Comparison of ENCODE assay signal across 24 cellular contexts in genomic region chr5:73822276-73822988, GRCh38.
A peak's percentile ranks its signal among the peaks of the same experiment; 100 is the strongest.
DNase-seq lines count a peak whose midpoint lies in the region; ATAC-seq and TF ChIP-seq lines count a peak whose summit lies in the region.
"Had no signal": no experiment of that assay in that cellular context is flagged by ENCODE, and none has a peak within 500 bp of the region (broad histone marks: within the 10 kb centered on the region; RNA-seq: fewer than 3 reads in every experiment).

No MANE protein-coding gene starts in this region.

- H3K27ac Mint-ChIP-seq in osteocyte (ENCODE audit: unreplicated experiment) = peak overlapping the region; percentile 6

- H3K4me3 ChIP-seq in ACC112 (ENCODE audit: low read depth, low read length) (no peak overlapping the region), Peyer's patch (no peak overlapping the region)
- H3K4me3 ChIP-seq: BLaER1 treated with 17β-estradiol and CSF1 and Interleukin-3, amounts not matched to agents 10 nM and 100 nM; dorsolateral prefrontal cortex; mucosa of descending colon had no signal

- peak overlapping the region; percentile 26; the same call in 1 of the 2 replicates for H3K27ac ChIP-seq in ACC112 (ENCODE audit: low read depth, low read length)
- peak overlapping the region; percentile 8 for H3K27ac ChIP-seq in epithelial cell of prostate
- H3K27ac ChIP-seq in Peyer's patch = no peak overlapping the region
- H3K27ac ChIP-seq: BLaER1 treated with 17β-estradiol and CSF1 and Interleukin-3, amounts not matched to agents 10 nM and 100 nM; dorsolateral prefrontal cortex; foreskin keratinocyte had no signal

- no peaks in the 10 kb centered on the region for H3K9me3 ChIP-seq in Peyer's patch
- H3K9me3 ChIP-seq: mucosa of descending colon had no signal

- no peaks in the 10 kb centered on the region for H3K79me2 ChIP-seq in ACC112 (ENCODE audit: control insufficient read depth, insufficient read depth, low read length, unreplicated experiment)

- TF ChIP-seq CTCF in osteocyte (IDR thresholded peaks at IDR 0.05) (no peak), Peyer's patch (IDR thresholded peaks at IDR 0.05) (no peak)

- peaks cover 24% of the 10 kb centered on the region for H3K4me1 Mint-ChIP-seq in osteocyte (ENCODE audit: unreplicated experiment)
- H3K4me1 Mint-ChIP-seq: central memory CD8-positive, alpha-beta T cell; neural crest cell had no signal

- no peaks in the 10 kb centered on the region for H3K9me3 Mint-ChIP-seq in osteocyte (ENCODE audit: unreplicated experiment)
- H3K9me3 Mint-ChIP-seq: central memory CD8-positive, alpha-beta T cell had no signal

- H3K36me3 ChIP-seq in ACC112 (ENCODE audit: insufficient read depth, low read length) (no peaks in the 10 kb centered on the region; the same call in 1 of the 2 replicates), Peyer's patch (no peaks in the 10 kb centered on the region)
- H3K36me3 ChIP-seq: BLaER1 treated with 17β-estradiol and CSF1 and Interleukin-3, amounts not matched to agents 10 nM and 100 nM had no signal

- no peak for TF ChIP-seq POLR2A in Peyer's patch (IDR thresholded peaks at IDR 0.05)

- H3K27me3 Mint-ChIP-seq in osteocyte (ENCODE audit: unreplicated experiment) = no peaks in the 10 kb centered on the region

- H3K27me3 ChIP-seq in ACC112 (ENCODE audit: insufficient read depth, low read length) (no peaks in the 10 kb centered on the region), Peyer's patch (no peaks in the 10 kb centered on the region)
- H3K27me3 ChIP-seq: BLaER1 treated with 17β-estradiol and CSF1 and Interleukin-3, amounts not matched to agents 10 nM and 100 nM; dorsolateral prefrontal cortex; foreskin keratinocyte had no signal

- intact Hi-C loops in Right ventricle myocardium superior (cut with DNase I) = no loop called here

- peak; percentile 20 for DNase-seq in NCI-H226
- no peak for DNase-seq in epithelial cell of prostate (ENCODE audit: low read depth, low spot score)
- no peak for DNase-seq in osteocyte (ENCODE audit: extremely low spot score, unreplicated experiment)
- no peak for DNase-seq in Right ventricle myocardium superior
- DNase-seq in HuH-7 (ENCODE audit: low spot score) = no peak
- no peak for DNase-seq in Peyer's patch
- DNase-seq: activated CD4-positive, CD25-positive, alpha-beta regulatory T cell treated with anti-CD3 and anti-CD28 coated beads, Interleukin-2, amount 50 U/mL, for 72 hours; activated naive CD4-positive, alpha-beta T cell treated with Interleukin-2 at 50 U/mL for 16 hours; activated T-cell treated with anti-CD3 and anti-CD28 coated beads, Interleukin-2, amount 50 U/mL, for 48 hours; amygdala; dorsolateral prefrontal cortex; Karpas-422; mucosa of descending colon; NCI-H1694; stimulated activated CD4-positive, alpha-beta T cell treated with anti-CD3 and anti-CD28 coated beads, Interleukin-4, amount 100 ng/mL, for 1 hour; stimulated activated naive CD4-positive, alpha-beta T cell treated with Interleukin-2 at 50 U/mL for 16 hours; trophoblast cell had no signal

- no peak overlapping the region for H3K4me3 Mint-ChIP-seq in osteocyte (ENCODE audit: unreplicated experiment)
- H3K4me3 Mint-ChIP-seq: central memory CD8-positive, alpha-beta T cell; neural crest cell had no signal

- peaks cover 2% of the 10 kb centered on the region for H3K36me3 Mint-ChIP-seq in osteocyte (ENCODE audit: unreplicated experiment)

- ATAC-seq in Right ventricle myocardium superior (ENCODE audit: poor library complexity) = no peak
- ATAC-seq in HG03045 (IDR thresholded peaks at IDR 0.05; ENCODE audit: unreplicated experiment) = no peak
- ATAC-seq: Right ventricle myocardium inferior had no signal

- no peak overlapping the region for H2AFZ ChIP-seq in ACC112 (ENCODE audit: low read length, unreplicated experiment)

- H3K4me1 ChIP-seq in ACC112 (ENCODE audit: control insufficient read depth, insufficient read depth, low read length, unreplicated experiment) = peaks cover 71% of the 10 kb centered on the region
- H3K4me1 ChIP-seq in Peyer's patch = no peaks in the 10 kb centered on the region
- H3K4me1 ChIP-seq: BLaER1 treated with 17β-estradiol and CSF1 and Interleukin-3, amounts not matched to agents 10 nM and 100 nM had no signal

Comparison
In these comparisons a context has a peak if more than half of its experiments do, and no peak if none do; other contexts are left out.
1. H3K27ac ChIP-seq: peak in ACC112 (single experiment) and epithelial cell of prostate (single experiment); none in Peyer's patch (0 of 4).